In the genomic region with DNA sequence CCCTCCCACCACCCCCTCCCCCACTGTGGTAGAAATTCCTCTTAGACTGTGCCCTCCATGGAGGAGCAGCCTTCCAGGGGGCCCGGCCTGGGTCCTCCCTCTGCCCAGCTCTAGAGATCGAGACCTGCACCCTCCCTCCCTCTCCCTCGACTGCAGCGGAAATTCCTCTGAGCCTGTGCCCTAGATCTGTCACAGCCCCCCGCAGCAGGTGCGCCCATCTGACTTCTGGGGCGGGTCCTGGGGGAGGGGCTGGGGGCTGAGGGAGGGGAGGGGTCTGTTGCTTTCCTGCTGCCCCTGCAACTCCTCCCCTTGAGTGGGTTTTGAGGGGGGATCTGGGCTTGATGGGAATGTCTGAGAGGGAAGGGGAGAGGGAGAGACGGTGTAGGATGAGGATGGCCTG, we compare ENCODE assay signal across 22 cellular contexts.
"Had no signal": no experiment of that assay in that cellular context is flagged by ENCODE, and none has a peak within 500 bp of the region (broad histone marks: within the 10 kb centered on the region; RNA-seq: fewer than 3 reads in every experiment).

No MANE protein-coding gene starts in this region.

- H3K27ac Mint-ChIP-seq: activated CD4-positive, alpha-beta T cell treated with anti-CD3 and anti-CD28 coated beads, Interleukin-2, amount 10 ng/mL, durations not matched to agents 7 days and 5 days; natural killer cell had no signal

- DNase-seq: activated CD4-positive, alpha-beta T cell treated with anti-CD3 and anti-CD28 coated beads, Interleukin-2, amount 10 ng/mL, durations not matched to agents 7 days and 5 days; activated CD8-positive, alpha-beta memory T cell treated with anti-CD3 and anti-CD28 coated beads, Interleukin-2, amount 50 U/mL, for 4 hours; activated effector memory CD4-positive, alpha-beta T cell treated with anti-CD3 and anti-CD28 coated beads, Interleukin-2, amount 50 U/mL, for 16 hours; activated naive CD4-positive, alpha-beta T cell treated with anti-CD3 and anti-CD28 coated beads, Interleukin-2, amount 50 U/mL, for 16 hours; activated T-cell treated with anti-CD3 and anti-CD28 coated beads, Interleukin-2, amount 50 U/mL, for 4 hours; cortex of kidney; gastrocnemius medialis; mesendoderm; natural killer cell; nucleus accumbens; stimulated activated CD4-positive, alpha-beta T cell treated with anti-CD3 and anti-CD28 coated beads, Interleukin-12 subunit alpha, Interleukin-12 subunit beta, amount 100 ng/mL, for 4 hours; stimulated activated CD4-positive, alpha-beta T cell treated with anti-CD3 and anti-CD28 coated beads, Interleukin-1b, Interleukin-23, amount 100 ng/mL, for 48 hours; stimulated activated CD8-positive, alpha-beta memory T cell treated with anti-CD3 and anti-CD28 coated beads, Interleukin-4, amount 100 ng/mL, for 48 hours; stimulated activated naive CD4-positive, alpha-beta T cell; substantia nigra; T1000 had no signal

- H3K36me3 Mint-ChIP-seq: natural killer cell had no signal

- H3K4me1 Mint-ChIP-seq: activated CD4-positive, alpha-beta T cell treated with anti-CD3 and anti-CD28 coated beads, Interleukin-2, amount 10 ng/mL, durations not matched to agents 7 days and 5 days; natural killer cell had no signal

- H3K4me3 ChIP-seq: ascending aorta, breast epithelium, gastrocnemius medialis, heart left ventricle, tibial nerve had no signal

- H3K9me3 Mint-ChIP-seq: activated CD4-positive, alpha-beta T cell treated with anti-CD3 and anti-CD28 coated beads, Interleukin-2, amount 10 ng/mL, durations not matched to agents 7 days and 5 days; activated T-cell treated with anti-CD3 and anti-CD28 coated beads, Interleukin-2, amount 50 U/mL, for 4 hours; natural killer cell had no signal

- H3K9me3 ChIP-seq: ascending aorta, breast epithelium, gastrocnemius medialis, heart left ventricle, tibial nerve had no signal

- H3K27me3 Mint-ChIP-seq: activated CD4-positive, alpha-beta T cell treated with anti-CD3 and anti-CD28 coated beads, Interleukin-2, amount 10 ng/mL, durations not matched to agents 7 days and 5 days had no signal

- H3K4me3 Mint-ChIP-seq: activated CD4-positive, alpha-beta T cell treated with anti-CD3 and anti-CD28 coated beads, Interleukin-2, amount 10 ng/mL, durations not matched to agents 7 days and 5 days; activated T-cell treated with anti-CD3 and anti-CD28 coated beads, Interleukin-2, amount 50 U/mL, for 4 hours; natural killer cell had no signal

- ATAC-seq: activated CD4-positive, CD25-positive, alpha-beta regulatory T cell treated with anti-CD3 and anti-CD28 coated beads, Interleukin-2, amount 50 U/mL, for 24 hours; activated T-cell treated with anti-CD3 and anti-CD28 coated beads, Interleukin-2, amount 50 U/mL, for 4 hours; esophagus mucosa; gastrocnemius medialis; heart left ventricle; natural killer cell had no signal

- H3K36me3 ChIP-seq: breast epithelium, gastrocnemius medialis, heart left ventricle had no signal
